ENCODE assay signal across 22 cellular contexts in genomic region chr1:68570859-68571258, GRCh38.
DNase-seq lines count a peak whose midpoint lies in the region; FAIRE-seq and TF ChIP-seq lines count a peak whose summit lies in the region.
"Had no signal": no experiment of that assay in that cellular context is flagged by ENCODE, and none has a peak within 500 bp of the region (broad histone marks: within the 10 kb centered on the region; RNA-seq: fewer than 3 reads in every experiment).

No MANE protein-coding gene starts in this region.

- H3K36me3 Mint-ChIP-seq in activated naive CD4-positive, alpha-beta T cell treated with anti-CD3 and anti-CD28 coated beads for 36 hours (ENCODE audit: low read depth), result no peaks in the 10 kb centered on the region

- no peaks in the 10 kb centered on the region for H3K4me1 Mint-ChIP-seq in activated naive CD4-positive, alpha-beta T cell treated with anti-CD3 and anti-CD28 coated beads for 36 hours (ENCODE audit: low read depth)
- H3K4me1 Mint-ChIP-seq: activated B cell treated with CpG ODN at 0.5 μM for 24 hours had no signal

- TF ChIP-seq CTCF in neural cell (IDR thresholded peaks at IDR 0.05; ENCODE audit: poor library complexity, severe bottlenecking), result peak; percentile 55

- peak; percentile 72 for TF ChIP-seq RAD21 in neural cell (conservative IDR thresholded peaks at IDR 0.05)

- H3K9me2 ChIP-seq in GM23248 (ENCODE audit: insufficient read depth) (no peaks in the 10 kb centered on the region), neural cell (ENCODE audit: insufficient read depth, low read length) (no peaks in the 10 kb centered on the region)

- H3K79me2 ChIP-seq in GM23248 (ENCODE audit: insufficient read depth) (no peaks in the 10 kb centered on the region), neural cell (replicated peaks; ENCODE audit: insufficient read depth, low read length) (no peaks in the 10 kb centered on the region)
- H3K79me2 ChIP-seq: parathyroid adenoma had no signal

- no peak overlapping the region for H3K27ac Mint-ChIP-seq in activated naive CD4-positive, alpha-beta T cell treated with anti-CD3 and anti-CD28 coated beads for 36 hours
- H3K27ac Mint-ChIP-seq: activated B cell treated with CpG ODN at 0.5 μM for 24 hours; activated CD8-positive, alpha-beta T cell treated with anti-CD3 and anti-CD28 coated beads for 36 hours; activated T-cell treated with anti-CD3 and anti-CD28 coated beads, Interleukin-2, amount 50 U/mL, for 24 hours; dendritic cell treated with granulocyte-macrophage colony-stimulating factor and Interleukin-4, amounts not matched to agents 40 ng/mL and 50 ng/mL, for 4 days; T-helper 2 cell treated with Interferon-gamma antibody and Interleukin-4, amounts not matched to agents 5 μg/mL and 100 μg/mL, for 36 hours had no signal

- 3% methylated on average over 3 of the region's 3 CpGs for WGBS in GM23248 (ENCODE audit: low coverage in 1 of 2, low lambda C conversion rate in 2 of 2, missing lambda C conversion rate in 2 of 2), 2 experiments

- H3K4me3 Mint-ChIP-seq in activated naive CD4-positive, alpha-beta T cell treated with anti-CD3 and anti-CD28 coated beads for 36 hours, result no peak overlapping the region
- H3K4me3 Mint-ChIP-seq: activated B cell treated with CpG ODN at 0.5 μM for 24 hours; activated CD8-positive, alpha-beta T cell treated with anti-CD3 and anti-CD28 coated beads for 36 hours; activated T-cell treated with anti-CD3 and anti-CD28 coated beads, Interleukin-2, amount 50 U/mL, for 24 hours; dendritic cell treated with granulocyte-macrophage colony-stimulating factor and Interleukin-4, amounts not matched to agents 40 ng/mL and 50 ng/mL, for 4 days; T-helper 2 cell treated with Interferon-gamma antibody and Interleukin-4, amounts not matched to agents 5 μg/mL and 100 μg/mL, for 36 hours had no signal

- in situ Hi-C loops in GM23248 (cut with MboI), result no loop called here

- H3K4me1 ChIP-seq in GM23248 (ENCODE audit: insufficient read depth), result no peaks in the 10 kb centered on the region
- H3K4me1 ChIP-seq: parathyroid adenoma, SJSA1, upper lobe of right lung had no signal

- no peak overlapping the region for H3K4me2 ChIP-seq in GM23248 (ENCODE audit: unreplicated experiment)
- no peak overlapping the region for H3K4me2 ChIP-seq in neural cell (ENCODE audit: low read length)
- H3K4me2 ChIP-seq: KMS-11 had no signal

- intact Hi-C loops in activated naive CD4-positive, alpha-beta T cell treated with anti-CD3 and anti-CD28 coated beads for 36 hours (cut with micrococcal nuclease), result no loop called here

- no peak overlapping the region for H3K4me3 ChIP-seq in GM23248
- no peak overlapping the region for H3K4me3 ChIP-seq in neural cell (ENCODE audit: low read length)
- H3K4me3 ChIP-seq: SJSA1, upper lobe of right lung had no signal

- H2AFZ ChIP-seq in GM23248 (no peak overlapping the region), neural cell (ENCODE audit: low read depth, low read length) (no peak overlapping the region)
- H2AFZ ChIP-seq: parathyroid adenoma had no signal

- H3F3A ChIP-seq in GM23248 (ENCODE audit: insufficient read depth), result no peaks in the 10 kb centered on the region
- H3F3A ChIP-seq in neural cell (ENCODE audit: insufficient read depth, low read length, poor library complexity, severe bottlenecking), result no peaks in the 10 kb centered on the region

- H3K27me3 ChIP-seq in GM23248 (replicated peaks; ENCODE audit: insufficient read depth) (no peaks in the 10 kb centered on the region), neural cell (ENCODE audit: insufficient read depth, low read depth, low read length) (no peaks in the 10 kb centered on the region)
- H3K27me3 ChIP-seq: SJSA1, upper lobe of right lung had no signal

- CTCF ChIA-PET in activated naive CD4-positive, alpha-beta T cell treated with anti-CD3 and anti-CD28 coated beads for 36 hours (lab: Charles Lee), result no interaction called here

- DNase-seq in GM23248 (peak; percentile 15), NCI-H460 (ENCODE audit: extremely low read depth, low read depth) (peak; percentile 6), medulla oblongata (ENCODE audit: extremely low spot score) (no peak)
- DNase-seq in stimulated activated CD4-positive, alpha-beta T cell treated with anti-CD3 and anti-CD28 coated beads, Interleukin-1b, Interleukin-23, amount 100 ng/mL, for 48 hours, result no peak
- DNase-seq in activated naive CD4-positive, alpha-beta T cell treated with anti-CD3 and anti-CD28 coated beads for 36 hours, result no peak
- DNase-seq: activated B cell treated with CpG ODN at 0.5 μM for 24 hours; activated CD8-positive, alpha-beta T cell treated with anti-CD3 and anti-CD28 coated beads for 36 hours; activated naive CD4-positive, alpha-beta T cell treated with anti-CD3 and anti-CD28 coated beads, Interleukin-2, amount 50 U/mL, for 16 hours; activated T-cell treated with anti-CD3 and anti-CD28 coated beads, Interleukin-2, amount 50 U/mL, for 24 hours; Calu3; glutamatergic neuron; NCI-H1105 treated with DMSO at 0.1 percent for 48 hours; stimulated activated naive CD4-positive, alpha-beta T cell; upper lobe of right lung had no signal

- no peak for TF ChIP-seq EP300 in neural cell (conservative IDR thresholded peaks at IDR 0.05; ENCODE audit: poor library complexity, severe bottlenecking)

- H4K20me1 ChIP-seq in GM23248 (ENCODE audit: insufficient read depth) (no peaks in the 10 kb centered on the region), neural cell (ENCODE audit: insufficient read depth) (no peaks in the 10 kb centered on the region)

- no peaks in the 10 kb centered on the region for H3K9me3 ChIP-seq in GM23248 (ENCODE audit: low read depth)
- H3K9me3 ChIP-seq in neural cell (ENCODE audit: low read length), result no peaks in the 10 kb centered on the region
- H3K9me3 ChIP-seq: SJSA1, upper lobe of right lung had no signal

- H3K9me3 Mint-ChIP-seq in activated naive CD4-positive, alpha-beta T cell treated with anti-CD3 and anti-CD28 coated beads for 36 hours, result no peaks in the 10 kb centered on the region
- H3K9me3 Mint-ChIP-seq: activated B cell treated with CpG ODN at 0.5 μM for 24 hours; activated T-cell treated with anti-CD3 and anti-CD28 coated beads, Interleukin-2, amount 50 U/mL, for 24 hours; T-helper 2 cell treated with Interferon-gamma antibody and Interleukin-4, amounts not matched to agents 5 μg/mL and 100 μg/mL, for 36 hours had no signal

- no peaks in the 10 kb centered on the region for H3K27me3 Mint-ChIP-seq in activated naive CD4-positive, alpha-beta T cell treated with anti-CD3 and anti-CD28 coated beads for 36 hours (ENCODE audit: low read depth)
- H3K27me3 Mint-ChIP-seq: activated CD8-positive, alpha-beta T cell treated with anti-CD3 and anti-CD28 coated beads for 36 hours; activated T-cell treated with anti-CD3 and anti-CD28 coated beads, Interleukin-2, amount 50 U/mL, for 24 hours; dendritic cell treated with granulocyte-macrophage colony-stimulating factor and Interleukin-4, amounts not matched to agents 40 ng/mL and 50 ng/mL, for 4 days had no signal

- no peak overlapping the region for H3K27ac ChIP-seq in GM23248
- no peak overlapping the region for H3K27ac ChIP-seq in neural cell (ENCODE audit: low read length)
- H3K27ac ChIP-seq: KMS-11, parathyroid adenoma, SJSA1, upper lobe of right lung had no signal

- FAIRE-seq in endometrium (lab: Jason Lieb, UNC), result peak; percentile 93
- FAIRE-seq: GM19239 had no signal

- H3K9ac ChIP-seq in GM23248 (no peak overlapping the region), neural cell (ENCODE audit: low read length) (no peak overlapping the region)
- H3K9ac ChIP-seq: KMS-11, parathyroid adenoma had no signal

- H3K36me3 ChIP-seq in GM23248 (ENCODE audit: low read depth) (no peaks in the 10 kb centered on the region), neural cell (ENCODE audit: insufficient read depth, low read length) (no peaks in the 10 kb centered on the region)
- H3K36me3 ChIP-seq: SJSA1, upper lobe of right lung had no signal

TF ChIP-seq in neural cell, 6 proteins besides CTCF, POLR2A, EP300 and RAD21:
- peak; percentile 64 for TF ChIP-seq SMC3 (conservative IDR thresholded peaks at IDR 0.05; ENCODE audit: poor library complexity)
- TF ChIP-seq POLR2AphosphoS5 (IDR thresholded peaks at IDR 0.05), result no peak

Comparison
In these comparisons a context has a peak if more than half of its experiments do, and no peak if none do; other contexts are left out.
1. DNase-seq: peak in GM23248 (single experiment) and NCI-H460 (single experiment); none in medulla oblongata (single experiment), stimulated activated CD4-positive, alpha-beta T cell treated with anti-CD3 and anti-CD28 coated beads, Interleukin-1b, Interleukin-23, amount 100 ng/mL, for 48 hours (single experiment) and activated naive CD4-positive, alpha-beta T cell treated with anti-CD3 and anti-CD28 coated beads for 36 hours (single experiment).